ENCODE assay signal across 2 cellular contexts in genomic region chr20:35293303-35294292, GRCh38.
A peak's percentile ranks its signal among the peaks of the same experiment; 100 is the strongest.
TF ChIP-seq lines count a peak whose summit lies in the region.

No MANE protein-coding gene starts in this region.

TF ChIP-seq in IMR-90, 13 proteins besides CTCF, POLR2A, EP300 and RAD21:
- TF ChIP-seq SMC3 (IDR thresholded peaks at IDR 0.05; ENCODE audit: low read depth, low read length) (no peak), CEBPB (IDR thresholded peaks at IDR 0.05; ENCODE audit: low read depth, low read length) (no peak), CHD1 (IDR thresholded peaks at IDR 0.05; ENCODE audit: low read depth, low read length) (no peak), BHLHE40 (IDR thresholded peaks at IDR 0.05; ENCODE audit: low read depth, low read length) (no peak), RFX5 (IDR thresholded peaks at IDR 0.05; ENCODE audit: low read depth, low read length) (no peak), ELK1 (IDR thresholded peaks at IDR 0.05; ENCODE audit: borderline replicate concordance, low read depth, low read length) (no peak), MAFK (IDR thresholded peaks at IDR 0.05; ENCODE audit: low read depth, low read length) (no peak)

TF ChIP-seq in HepG2, 621 proteins besides CTCF, POLR2A, EP300 and RAD21 (continues in another document):
- TF ChIP-seq ARNT2 (CRISPR knock-in tag; IDR thresholded peaks at IDR 0.05; ENCODE audit: low read depth), result 0 out of 2 replicates have a peak, but pooled peaks have one; percentile 48
- TF ChIP-seq SNAPC4 (CRISPR knock-in tag; IDR thresholded peaks at IDR 0.05), result no peak
- no peak for TF ChIP-seq MEIS2 (CRISPR knock-in tag; IDR thresholded peaks at IDR 0.05)
- TF ChIP-seq MIXL1 (CRISPR knock-in tag; IDR thresholded peaks at IDR 0.05), result peak; percentile 9; the same call in 1 of the 2 replicates
- no peak for TF ChIP-seq FOXC1 (CRISPR knock-in tag; IDR thresholded peaks at IDR 0.05; ENCODE audit: borderline replicate concordance)
- TF ChIP-seq SCMH1 (CRISPR knock-in tag; IDR thresholded peaks at IDR 0.05; ENCODE audit: borderline replicate concordance), result no peak
- TF ChIP-seq NONO (IDR thresholded peaks at IDR 0.05), result no peak
- 0 out of 2 replicates have a peak, but pooled peaks have one; percentile 8 for TF ChIP-seq NONO (CRISPR knock-in tag; conservative IDR thresholded peaks at IDR 0.05)
- TF ChIP-seq EZH2 (conservative IDR thresholded peaks at IDR 0.05; ENCODE audit: low read depth, low read length), result no peak
- peak; percentile 36; the same call in 1 of the 2 replicates for TF ChIP-seq ZBTB7A (CRISPR knock-in tag; IDR thresholded peaks at IDR 0.05)
- no peak for TF ChIP-seq CREB1 (IDR thresholded peaks at IDR 0.05)
- TF ChIP-seq CREB1 (CRISPR knock-in tag; IDR thresholded peaks at IDR 0.05), result no peak
- no peak for TF ChIP-seq ZNF362 (CRISPR knock-in tag; IDR thresholded peaks at IDR 0.05; ENCODE audit: borderline replicate concordance)
- TF ChIP-seq ZNF558 (CRISPR knock-in tag; IDR thresholded peaks at IDR 0.05; ENCODE audit: borderline replicate concordance), result no peak
- no peak for TF ChIP-seq ZNF616 (CRISPR knock-in tag; IDR thresholded peaks at IDR 0.05; ENCODE audit: low read depth)
- 0 out of 2 replicates have a peak, but pooled peaks have one; percentile 42 for TF ChIP-seq REPIN1 (CRISPR knock-in tag; IDR thresholded peaks at IDR 0.05; ENCODE audit: borderline replicate concordance, low read depth)
- TF ChIP-seq RAD51 (IDR thresholded peaks at IDR 0.05; ENCODE audit: borderline replicate concordance), result no peak
- no peak for TF ChIP-seq ZEB1 (IDR thresholded peaks at IDR 0.05; ENCODE audit: insufficient replicate concordance, low read depth)
- peak; percentile 59; the same call in 1 of the 2 replicates for TF ChIP-seq SALL1 (CRISPR knock-in tag; IDR thresholded peaks at IDR 0.05)
- no peak for TF ChIP-seq HMGXB4 (CRISPR knock-in tag; IDR thresholded peaks at IDR 0.05; ENCODE audit: borderline replicate concordance in 1 of 2, low read depth in 1 of 2)
- TF ChIP-seq CHCHD3 (CRISPR knock-in tag; IDR thresholded peaks at IDR 0.05), result 0 out of 2 replicates have a peak, but pooled peaks have one; percentile 41
- TF ChIP-seq ZNF710 (CRISPR knock-in tag; IDR thresholded peaks at IDR 0.05; ENCODE audit: borderline replicate concordance), result 0 out of 2 replicates have a peak, but pooled peaks have one; percentile 32
- TF ChIP-seq ZNF772 (CRISPR knock-in tag; IDR thresholded peaks at IDR 0.05), result peak; percentile 56; the same call in 1 of the 2 replicates
- TF ChIP-seq SSRP1 (CRISPR knock-in tag; IDR thresholded peaks at IDR 0.05), result 0 out of 2 replicates have a peak, but pooled peaks have one; percentile 63
- TF ChIP-seq TEAD3 (CRISPR knock-in tag; optimal IDR thresholded peaks at IDR 0.05; ENCODE audit: borderline replicate concordance), result peak; percentile 26
- TF ChIP-seq ZFYVE20 (CRISPR knock-in tag; IDR thresholded peaks at IDR 0.05; ENCODE audit: borderline replicate concordance, low read depth), result 0 out of 2 replicates have a peak, but pooled peaks have one; percentile 43
- TF ChIP-seq CCAR2 (optimal IDR thresholded peaks at IDR 0.05; ENCODE audit: low read depth, low read length), result no peak
- 0 out of 2 replicates have a peak, but pooled peaks have one; percentile 35 for TF ChIP-seq ELF4 (CRISPR knock-in tag; IDR thresholded peaks at IDR 0.05; ENCODE audit: borderline replicate concordance)
- TF ChIP-seq SALL2 (CRISPR knock-in tag; IDR thresholded peaks at IDR 0.05), result peak; percentile 25; the same call in 1 of the 2 replicates
- TF ChIP-seq ZNF816 (CRISPR knock-in tag; IDR thresholded peaks at IDR 0.05; ENCODE audit: borderline replicate concordance), result no peak
- 0 out of 2 replicates have a peak, but pooled peaks have one; percentile 59 for TF ChIP-seq ATF7-NPFF (CRISPR knock-in tag; IDR thresholded peaks at IDR 0.05; ENCODE audit: low read depth)
- TF ChIP-seq PTBP1 (IDR thresholded peaks at IDR 0.05; ENCODE audit: low read depth, low read length, poor library complexity, severe bottlenecking), result no peak
- no peak for TF ChIP-seq ZNF17 (CRISPR knock-in tag; IDR thresholded peaks at IDR 0.05)
- no peak for TF ChIP-seq ARNT (IDR thresholded peaks at IDR 0.05)
- 0 out of 2 replicates have a peak, but pooled peaks have one; percentile 88 for TF ChIP-seq FOXO4 (CRISPR knock-in tag; conservative IDR thresholded peaks at IDR 0.05)
- TF ChIP-seq ZNF431 (CRISPR knock-in tag; IDR thresholded peaks at IDR 0.05; ENCODE audit: borderline replicate concordance, low read depth), result 0 out of 2 replicates have a peak, but pooled peaks have one; percentile 56
- TF ChIP-seq MAX (IDR thresholded peaks at IDR 0.05), result peak; percentile 81
- no peak for TF ChIP-seq MATR3 (CRISPR knock-in tag; IDR thresholded peaks at IDR 0.05)
- peak; percentile 62 for TF ChIP-seq NR2F2 (IDR thresholded peaks at IDR 0.05; ENCODE audit: borderline replicate concordance, low read depth)
- TF ChIP-seq ZHX1 (CRISPR knock-in tag; IDR thresholded peaks at IDR 0.05; ENCODE audit: low read depth), result peak; percentile 50; the same call in 1 of the 2 replicates
- TF ChIP-seq HNF1B (CRISPR knock-in tag; IDR thresholded peaks at IDR 0.05), result no peak
- no peak for TF ChIP-seq ZBTB25 (CRISPR knock-in tag; IDR thresholded peaks at IDR 0.05)
- peak; percentile 92 for TF ChIP-seq ZNF274 (CRISPR knock-in tag; IDR thresholded peaks at IDR 0.05)
- no peak for TF ChIP-seq ZKSCAN8 (CRISPR knock-in tag; IDR thresholded peaks at IDR 0.05; ENCODE audit: borderline replicate concordance)
